ENCODE assay signal across 20 cellular contexts in genomic region chr10:43282881-43283280, GRCh38. TPM values are rescaled to one million over a fixed set of nuclear protein-coding genes. Genes with fewer than 3 reads are reported as not detected.
DNase-seq lines count a peak whose midpoint lies in the region; ATAC-seq, FAIRE-seq and TF ChIP-seq lines count a peak whose summit lies in the region.
"Had no signal": no experiment of that assay in that cellular context is flagged by ENCODE, and none has a peak within 500 bp of the region (broad histone marks: within the 10 kb centered on the region; RNA-seq: fewer than 3 reads in every experiment).

No MANE protein-coding gene starts in this region.

- CTCF ChIA-PET in A549 (lab: Yijun Ruan, JAX) = interaction anchor here (1.2 to 16.5 kb wide), 4 partner anchors 10 to 69 kb away, joined by 6 to 234 read pairs (median 16); no protein-coding TSS in a partner anchor
- CTCF ChIA-PET in WTC11 (lab: Charles Lee) = interaction anchor here (0.7 to 1.9 kb wide), 10 partner anchors 9 to 125 kb away, joined by 3 to 9 read pairs (median 3); no protein-coding TSS in a partner anchor

- no peaks in the 10 kb centered on the region for H3K79me2 ChIP-seq in GM23338 (replicated peaks; ENCODE audit: insufficient read depth)

- no peak for DNase-seq in A549 (ENCODE audit: low read depth in 1 of 2, low spot score in 1 of 2)
- DNase-seq in GM23338 (ENCODE audit: low spot score) = peak; percentile 85
- peak; percentile 84 for DNase-seq in WTC11 (ENCODE audit: low spot score)
- peak; percentile 88 for DNase-seq in islet precursor cell
- no peak for DNase-seq in tibial artery
- DNase-seq in esophagus squamous epithelium (lab: John Stamatoyannopoulos, UW) = no peak
- DNase-seq in GM19238 (ENCODE audit: insufficient read length, low spot score) = no peak
- no peak for DNase-seq in natural killer cell
- DNase-seq: activated CD4-positive, alpha-beta memory T cell treated with anti-CD3 and anti-CD28 coated beads for 36 hours; activated naive CD8-positive, alpha-beta T cell treated with anti-CD3 and anti-CD28 coated beads, Interleukin-2, amount 50 U/mL, for 24 hours; activated T-cell treated with anti-CD3 and anti-CD28 coated beads, Interleukin-2, amount 50 U/mL, for 48 hours; COR-L47; gastrocnemius medialis; HFFc6; NCI-H2029 treated with DMSO at 0.1 percent for 48 hours; NCI-H524 treated with DMSO at 0.1 percent for 48 hours; PC-3; sigmoid colon; stimulated activated CD4-positive, alpha-beta T cell treated with anti-CD3 and anti-CD28 coated beads, Interleukin-2, amount 100 ng/mL, for 24 hours had no signal

- H3K4me3 ChIP-seq in A549 (no peak overlapping the region), GM23338 (no peak overlapping the region), tibial artery (no peak overlapping the region), esophagus squamous epithelium (no peak overlapping the region)
- H3K4me3 ChIP-seq: gastrocnemius medialis, sigmoid colon had no signal

- H3K27me3 ChIP-seq in GM23338 (ENCODE audit: insufficient read depth) = 0 out of 2 replicates have a peak, but pooled peaks cover 6% of the 10 kb centered on the region
- H3K27me3 ChIP-seq in tibial artery = peaks cover 0 to 57% of the 10 kb centered on the region in 2 donors
- peaks cover 0 to 66% (median 0%) of the 10 kb centered on the region in 4 donors for H3K27me3 ChIP-seq in esophagus squamous epithelium

- H3F3A ChIP-seq in GM23338 (replicated peaks; ENCODE audit: low read depth) = no peaks in the 10 kb centered on the region

- no peak for TF ChIP-seq CTCF in A549 (IDR thresholded peaks at IDR 0.05)
- TF ChIP-seq CTCF in GM23338 (conservative IDR thresholded peaks at IDR 0.05; ENCODE audit: low read depth in 2 of 2) = no peak
- no peak for TF ChIP-seq CTCF in WTC11 (IDR thresholded peaks at IDR 0.05)
- no peak for TF ChIP-seq CTCF in tibial artery (IDR thresholded peaks at IDR 0.05)
- TF ChIP-seq CTCF in esophagus squamous epithelium (IDR thresholded peaks at IDR 0.05) = no peak
- TF ChIP-seq CTCF in natural killer cell (IDR thresholded peaks at IDR 0.05) = no peak

- H2AFZ ChIP-seq in GM23338 = no peak overlapping the region

- H3K9me3 Mint-ChIP-seq in GM23338 (no peaks in the 10 kb centered on the region), WTC11 (no peaks in the 10 kb centered on the region), natural killer cell (no peaks in the 10 kb centered on the region)
- H3K9me3 Mint-ChIP-seq: activated CD4-positive, alpha-beta memory T cell treated with anti-CD3 and anti-CD28 coated beads for 36 hours; activated naive CD8-positive, alpha-beta T cell treated with anti-CD3 and anti-CD28 coated beads, Interleukin-2, amount 50 U/mL, for 24 hours; central memory CD8-positive, alpha-beta T cell; HFFc6 had no signal

- H3K36me3 Mint-ChIP-seq in GM23338 (ENCODE audit: low read depth) = no peaks in the 10 kb centered on the region
- H3K36me3 Mint-ChIP-seq in WTC11 = no peaks in the 10 kb centered on the region
- H3K36me3 Mint-ChIP-seq in natural killer cell = no peaks in the 10 kb centered on the region
- H3K36me3 Mint-ChIP-seq: activated CD4-positive, alpha-beta memory T cell treated with anti-CD3 and anti-CD28 coated beads for 36 hours had no signal

- peaks cover 6% of the 10 kb centered on the region for H3K27me3 Mint-ChIP-seq in GM23338 (ENCODE audit: insufficient read depth, low read depth, poor library complexity)
- peaks cover 24% of the 10 kb centered on the region for H3K27me3 Mint-ChIP-seq in WTC11 (ENCODE audit: low read depth)
- H3K27me3 Mint-ChIP-seq in natural killer cell (ENCODE audit: low read depth in 2 of 2) = peaks cover 3 to 11% of the 10 kb centered on the region in 2 donors
- H3K27me3 Mint-ChIP-seq: central memory CD8-positive, alpha-beta T cell had no signal

- H3K4me1 ChIP-seq in A549 (peaks cover 12% of the 10 kb centered on the region), GM23338 (ENCODE audit: insufficient read depth) (peaks cover 13% of the 10 kb centered on the region; the same call in 1 of the 2 replicates), tibial artery (no peaks in the 10 kb centered on the region), esophagus squamous epithelium (peaks cover 0 to 11% (median 0%) of the 10 kb centered on the region in 3 donors)
- H3K4me1 ChIP-seq: gastrocnemius medialis, sigmoid colon had no signal

- H3K27ac Mint-ChIP-seq in GM23338 (no peak overlapping the region), WTC11 (no peak overlapping the region), natural killer cell (no peak overlapping the region)
- H3K27ac Mint-ChIP-seq: activated CD4-positive, alpha-beta memory T cell treated with anti-CD3 and anti-CD28 coated beads for 36 hours; activated naive CD8-positive, alpha-beta T cell treated with anti-CD3 and anti-CD28 coated beads, Interleukin-2, amount 50 U/mL, for 24 hours; HFFc6 had no signal

- H3K9me3 ChIP-seq in A549 = no peaks in the 10 kb centered on the region
- H3K9me3 ChIP-seq in tibial artery = no peaks in the 10 kb centered on the region
- H3K9me3 ChIP-seq in esophagus squamous epithelium = no peaks in the 10 kb centered on the region
- H3K9me3 ChIP-seq: gastrocnemius medialis, sigmoid colon had no signal

- intact Hi-C loops in tibial artery (cut with DNase I; ENCODE audit: low total_unique reads) (no loop called here), esophagus squamous epithelium (cut with DNase I) (loop anchor here (10.0 kb wide), 1 partner anchor 192 kb away; no protein-coding TSS in a partner anchor), natural killer cell (cut with micrococcal nuclease) (no loop called here)

- no peak for TF ChIP-seq EP300 in A549 (IDR thresholded peaks at IDR 0.05)

- peaks cover 10% of the 10 kb centered on the region for H3K4me1 Mint-ChIP-seq in GM23338
- H3K4me1 Mint-ChIP-seq in WTC11 = peaks cover 14% of the 10 kb centered on the region
- peaks cover 12 to 25% of the 10 kb centered on the region in 2 donors for H3K4me1 Mint-ChIP-seq in natural killer cell

- H3K36me3 ChIP-seq in GM23338 (ENCODE audit: insufficient read depth) (no peaks in the 10 kb centered on the region), tibial artery (no peaks in the 10 kb centered on the region), esophagus squamous epithelium (no peaks in the 10 kb centered on the region)
- H3K36me3 ChIP-seq: gastrocnemius medialis, sigmoid colon had no signal

- POLR2A ChIA-PET in A549 (lab: Yijun Ruan, JAX) (no interaction called here), WTC11 (lab: Charles Lee) (no interaction called here)

- H3K4me2 ChIP-seq in A549 (no peak overlapping the region), GM23338 (no peak overlapping the region)

- H3K9me2 ChIP-seq in GM23338 (ENCODE audit: insufficient read depth) = no peaks in the 10 kb centered on the region

- peak; percentile 56 to 60; a peak in 5 of 6 replicates for ATAC-seq in A549
- peak; percentile 85 for ATAC-seq in GM23338
- peak; percentile 84 for ATAC-seq in WTC11
- ATAC-seq in natural killer cell = no peak
- ATAC-seq: activated naive CD8-positive, alpha-beta T cell treated with anti-CD3 and anti-CD28 coated beads, Interleukin-2, amount 50 U/mL, for 24 hours; gastrocnemius medialis; PC-3 had no signal

- H3K27ac ChIP-seq in A549 (no peak overlapping the region), GM23338 (ENCODE audit: low read depth) (no peak overlapping the region), tibial artery (no peak overlapping the region), esophagus squamous epithelium (no peak overlapping the region)
- H3K27ac ChIP-seq: gastrocnemius medialis, sigmoid colon had no signal

- TF ChIP-seq POLR2A in A549 (IDR thresholded peaks at IDR 0.05; ENCODE audit: low read length) = no peak
- TF ChIP-seq POLR2A in esophagus squamous epithelium (IDR thresholded peaks at IDR 0.05) = no peak

- H4K20me1 ChIP-seq in GM23338 (replicated peaks; ENCODE audit: insufficient read depth) = no peaks in the 10 kb centered on the region; the same call in 1 of the 2 replicates

- no peak for FAIRE-seq in A549 (lab: Jason Lieb, UNC)

- WGBS in A549 (ENCODE audit: missing lambda C conversion rate) = 16% methylated on average over 12 of the region's 14 CpGs
- 6 to 28% methylated on average over 3 to 4 of the region's 14 CpGs for WGBS in esophagus squamous epithelium, 2 donors

- H3K4me3 Mint-ChIP-seq in GM23338 = no peak overlapping the region
- no peak overlapping the region for H3K4me3 Mint-ChIP-seq in WTC11
- H3K4me3 Mint-ChIP-seq in natural killer cell = no peak overlapping the region
- H3K4me3 Mint-ChIP-seq: activated CD4-positive, alpha-beta memory T cell treated with anti-CD3 and anti-CD28 coated beads for 36 hours; activated naive CD8-positive, alpha-beta T cell treated with anti-CD3 and anti-CD28 coated beads, Interleukin-2, amount 50 U/mL, for 24 hours; central memory CD8-positive, alpha-beta T cell; HFFc6 had no signal

- TF ChIP-seq RAD21 in A549 (conservative IDR thresholded peaks at IDR 0.05 in 1 of 2, IDR thresholded peaks at IDR 0.05 in 1 of 2) = no peak

TF ChIP-seq in A549, 52 proteins besides CTCF, POLR2A, EP300 and RAD21 (continues in another document):
- TF ChIP-seq FOXS1 (CRISPR knock-in tag; IDR thresholded peaks at IDR 0.05) = no peak

TF ChIP-seq in GM23338, 12 proteins besides CTCF, POLR2A, EP300 and RAD21 (continues in another document):
- peak; percentile 74 for TF ChIP-seq CREB1 (CRISPR knock-in tag; IDR thresholded peaks at IDR 0.05; ENCODE audit: low read depth)

TF ChIP-seq in WTC11, 78 proteins besides CTCF, POLR2A, EP300 and RAD21 (continues in another document):
- TF ChIP-seq ZNF416 (CRISPR knock-in tag; IDR thresholded peaks at IDR 0.05) = no peak

RNA-seq across cellular contexts. Expression of gene RASGEF1A, which starts 16.0 kb away (rescaled TPM):
- polyA plus RNA-seq in A549 (2011; rRNA removed) (3.5 and 4.2 TPM in 2 replicates), A549 (2017; fragmentation: RNase III; extraction: RNeasy Plus Mini Kit Qiagen cat#74134 plus additional on column Dnase treatment) (1.6 to 2.5 TPM (median 1.7 TPM) in 3 replicates), GM23338 (2016; fragmentation: Nextera tagmentation; extraction: Ambion mirVana) (8.0 and 8.1 TPM in 2 replicates)
- polyA plus RNA-seq in A549 (2012; cell fraction: cytosol; rRNA removed) = 5.7 and 9.7 TPM in 2 replicates
- polyA plus RNA-seq in A549 (2012; cell fraction: nucleus; rRNA removed) = 8.2 and 10.4 TPM in 2 replicates
- 5.3 and 6.4 TPM in 2 replicates for polyA minus RNA-seq in A549 (2011; rRNA and poly(A)+ RNA removed)
- 34.6 and 37.8 TPM in 2 replicates for total RNA-seq in GM23338 (2014; rRNA removed; shearing (Covaris generic))
- total RNA-seq in WTC11 (2021) (20.8 to 21.4 TPM (median 21.0 TPM) in 3 replicates), esophagus squamous epithelium (1 to 10 TPM in 3 of 4 donors, under 1 TPM in 1; 0.83 to 3.1 (median 2.7) TPM), natural killer cell (10 to 100 TPM in 2 of 3 donors, 1 to 10 TPM in 1; 9.3 to 12.9 (median 10.9) TPM)
- total RNA-seq: HFFc6, PC-3 had no signal

Comparison
In these comparisons a context has a peak if more than half of its experiments do, and no peak if none do; other contexts are left out.
1. ATAC-seq: peak in A549 (2 of 2), GM23338 (single experiment) and WTC11 (single experiment); none in natural killer cell (0 of 3).
2. DNase-seq: peak in GM23338 (single experiment), WTC11 (single experiment) and islet precursor cell (single experiment); none in A549 (0 of 2), tibial artery (0 of 2), esophagus squamous epithelium (single experiment), GM19238 (single experiment) and natural killer cell (single experiment).
3. Of the 8 proteins assayed by ChIP-seq in both WTC11 and A549: peak only in WTC11: JUN, MAX, NR3C1 and TP53; only in A549: none; in both: none; in neither: 4.